Comparison of ENCODE assay signal across 1 cellular context in genomic region chr6:16821834-16822264, GRCh38.
TF ChIP-seq lines count a peak whose summit lies in the region.

No MANE protein-coding gene starts in this region.

TF ChIP-seq in HepG2, 621 proteins besides CTCF, POLR2A, EP300 and RAD21 (continued from another document):
- TF ChIP-seq ZSCAN29 (CRISPR knock-in tag; conservative IDR thresholded peaks at IDR 0.05) (no peak; the same call in 1 of the 2 replicates), HCFC1 (IDR thresholded peaks at IDR 0.05; ENCODE audit: low read depth, low read length) (no peak), HNF1B (CRISPR knock-in tag; IDR thresholded peaks at IDR 0.05) (peak; percentile 94), HOXA3 (CRISPR knock-in tag; IDR thresholded peaks at IDR 0.05) (peak; percentile 95), MYC (CRISPR knock-in tag; IDR thresholded peaks at IDR 0.05; ENCODE audit: borderline replicate concordance) (peak; percentile 79; the same call in 1 of the 2 replicates), NR2F2 (IDR thresholded peaks at IDR 0.05; ENCODE audit: borderline replicate concordance, low read depth) (peak; percentile 93), ZFP36L1 (CRISPR knock-in tag; IDR thresholded peaks at IDR 0.05) (peak; percentile 98; the same call in 1 of the 2 replicates), KIAA2018 (CRISPR knock-in tag; IDR thresholded peaks at IDR 0.05; ENCODE audit: borderline replicate concordance) (no peak), MYPOP (CRISPR knock-in tag; IDR thresholded peaks at IDR 0.05) (peak; percentile 91), HOXA5 (CRISPR knock-in tag; IDR thresholded peaks at IDR 0.05) (peak; percentile 89; the same call in 1 of the 2 replicates), ARHGAP35 (CRISPR knock-in tag; IDR thresholded peaks at IDR 0.05; ENCODE audit: borderline replicate concordance) (peak; percentile 41; the same call in 1 of the 2 replicates), ZFP1 (CRISPR knock-in tag; IDR thresholded peaks at IDR 0.05) (peak; percentile 95), ZNF3 (CRISPR knock-in tag; IDR thresholded peaks at IDR 0.05) (peak; percentile 90), ZMYM2 (CRISPR knock-in tag; IDR thresholded peaks at IDR 0.05) (peak; percentile 99), ZNF761 (CRISPR knock-in tag; conservative IDR thresholded peaks at IDR 0.05) (0 out of 2 replicates have a peak, but pooled peaks have one; percentile 60), MZF1 (CRISPR knock-in tag; IDR thresholded peaks at IDR 0.05; ENCODE audit: borderline replicate concordance) (no peak), CHD4 (IDR thresholded peaks at IDR 0.05; ENCODE audit: borderline replicate concordance, low read length) (no peak; the same call in 1 of the 2 replicates), ZNF530 (CRISPR knock-in tag; IDR thresholded peaks at IDR 0.05; ENCODE audit: low read depth) (no peak), ZNF510 (CRISPR knock-in tag; IDR thresholded peaks at IDR 0.05; ENCODE audit: low read depth) (no peak), FIP1L1 (IDR thresholded peaks at IDR 0.05; ENCODE audit: borderline replicate concordance, insufficient read depth, low read depth, low read length) (no peak), ZNF253 (CRISPR knock-in tag; IDR thresholded peaks at IDR 0.05; ENCODE audit: borderline replicate concordance) (no peak), SOX13 (IDR thresholded peaks at IDR 0.05) (peak; percentile 90), SOX13 (CRISPR knock-in tag; conservative IDR thresholded peaks at IDR 0.05 in 1 of 2, IDR thresholded peaks at IDR 0.05 in 1 of 2) (peak in 1 of 2 experiments; percentile 96; a peak in 2 of 4 replicates), KMT2B (CRISPR knock-in tag; IDR thresholded peaks at IDR 0.05) (0 out of 2 replicates have a peak, but pooled peaks have one; percentile 39), PCBP1 (IDR thresholded peaks at IDR 0.05; ENCODE audit: borderline replicate concordance, low read depth, low read length) (no peak), ZNF337 (CRISPR knock-in tag; IDR thresholded peaks at IDR 0.05; ENCODE audit: borderline replicate concordance, low read depth) (0 out of 2 replicates have a peak, but pooled peaks have one; percentile 58), NBN (conservative IDR thresholded peaks at IDR 0.05) (no peak), ZNF281 (CRISPR knock-in tag; IDR thresholded peaks at IDR 0.05; ENCODE audit: borderline replicate concordance) (peak; percentile 77; the same call in 1 of the 2 replicates)
TF ChIP-seq in HepG2: peak in this region for 340.
